8 cellular contexts compared by ENCODE assay signal in the genomic region with DNA sequence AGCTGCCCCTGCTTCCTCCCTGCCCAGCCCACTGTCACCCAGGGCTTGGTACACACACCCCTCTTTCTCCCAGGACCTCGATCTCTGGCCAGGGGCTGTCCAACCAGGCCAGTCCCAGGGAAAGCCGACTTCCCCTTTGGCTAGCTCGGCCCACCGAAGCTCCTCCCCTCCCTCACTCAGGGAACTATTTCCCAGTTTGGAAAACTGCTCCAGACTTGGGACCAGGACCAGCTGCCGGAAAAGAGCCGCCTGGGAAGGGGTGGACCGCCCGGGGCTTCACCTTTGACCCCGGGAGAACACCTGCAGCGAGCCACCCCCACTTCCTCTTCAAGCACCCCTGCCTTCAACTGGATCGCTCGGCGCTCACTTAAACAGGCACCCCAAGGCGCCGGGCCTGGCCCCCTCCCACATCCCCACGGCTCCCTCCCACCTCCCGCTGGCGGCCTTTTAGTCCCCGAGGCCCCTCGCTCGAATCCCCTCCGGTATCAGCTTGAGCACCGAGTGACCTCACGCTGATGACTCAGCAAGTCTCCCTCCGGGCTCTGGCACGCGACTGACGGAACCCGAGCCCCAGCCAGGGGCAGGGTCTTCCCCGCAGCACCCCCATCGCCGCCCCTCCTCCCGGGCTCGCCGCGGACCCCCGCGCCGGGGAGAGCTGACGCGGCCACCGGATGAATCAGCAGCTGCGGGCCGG. TPM values are rescaled to one million over a fixed set of nuclear protein-coding genes. Genes with fewer than 3 reads are reported as not detected.
DNase-seq lines count a peak whose midpoint lies in the region; ATAC-seq and TF ChIP-seq lines count a peak whose summit lies in the region.

No MANE protein-coding gene starts in this region.

- no peaks in the 10 kb centered on the region for H3K27me3 ChIP-seq in RWPE2 (ENCODE audit: insufficient read depth, poor library complexity, severe bottlenecking)
- peaks cover 17% of the 10 kb centered on the region for H3K27me3 ChIP-seq in neural progenitor cell
- no peaks in the 10 kb centered on the region for H3K27me3 ChIP-seq in thoracic aorta (replicated peaks; ENCODE audit: insufficient read depth)

- H3K4me3 Mint-ChIP-seq in neural progenitor cell, result peak overlapping the region; percentile 90

- peaks cover 59% of the 10 kb centered on the region for H4K20me1 ChIP-seq in neural progenitor cell (ENCODE audit: low read depth)

- peaks cover 55% of the 10 kb centered on the region for H3K79me2 ChIP-seq in neural progenitor cell (ENCODE audit: low read depth)

- H3K9ac ChIP-seq in neural progenitor cell, result peak overlapping the region; percentile 22

- H3K9me3 ChIP-seq in RWPE2 (ENCODE audit: severe bottlenecking) (no peaks in the 10 kb centered on the region), neural progenitor cell (ENCODE audit: low read depth) (no peaks in the 10 kb centered on the region), thoracic aorta (no peaks in the 10 kb centered on the region)

- no peak overlapping the region for H3K27ac Mint-ChIP-seq in neural progenitor cell

- H3K4me2 ChIP-seq in neural progenitor cell, result peak overlapping the region; percentile 99

- H3K36me3 Mint-ChIP-seq in neural progenitor cell, result peaks cover 2% of the 10 kb centered on the region

- H3K36me3 ChIP-seq in RWPE2 (ENCODE audit: low read depth) (peaks cover 14% of the 10 kb centered on the region), neural progenitor cell (no peaks in the 10 kb centered on the region), thoracic aorta (peaks cover 10% of the 10 kb centered on the region)

- ATAC-seq in HG03159 (IDR thresholded peaks at IDR 0.05; ENCODE audit: unreplicated experiment), result peak; percentile 12
- peak; percentile 36 for ATAC-seq in RWPE2 (ENCODE audit: low read depth)
- peak; percentile 33 for ATAC-seq in thoracic aorta (ENCODE audit: insufficient number of reproducible peaks, low FRiP score, low read depth)

- H2AFZ ChIP-seq in neural progenitor cell (replicated peaks), result no peak overlapping the region

- no peaks in the 10 kb centered on the region for H3K27me3 Mint-ChIP-seq in neural progenitor cell (ENCODE audit: insufficient read depth, low read depth)

- H3K4me1 ChIP-seq in RWPE2 (ENCODE audit: insufficient read depth, poor library complexity, severe bottlenecking) (peaks cover 14% of the 10 kb centered on the region), neural progenitor cell (peaks cover 33% of the 10 kb centered on the region), thoracic aorta (ENCODE audit: control insufficient read depth in 1 of 2, low read depth in 2 of 2) (peaks cover 38 to 55% of the 10 kb centered on the region in 2 donors)

- peak overlapping the region; percentile 62 for H3K4me3 ChIP-seq in RWPE2 (ENCODE audit: severe bottlenecking)
- peak overlapping the region; percentile 62 to 86 for H3K4me3 ChIP-seq in foreskin fibroblast (ENCODE audit: low read depth in 1 of 2, low read length in 2 of 2)
- peak overlapping the region; percentile 87 for H3K4me3 ChIP-seq in neural progenitor cell
- H3K4me3 ChIP-seq in thoracic aorta, result peak overlapping the region; percentile 82

- peaks cover 21% of the 10 kb centered on the region for H3K4me1 Mint-ChIP-seq in neural progenitor cell

- DNase-seq in NCI-H2029 (lab: John Stamatoyannopoulos, UW) (peak; percentile 46), NCI-H2029 treated with DMSO at 0.1 percent for 48 hours (lab: John Stamatoyannopoulos, UW) (no peak), RWPE2 (ENCODE audit: low spot score) (no peak), foreskin fibroblast (peak; percentile 69 to 87), neural progenitor cell (ENCODE audit: low spot score) (peak; percentile 85), thoracic aorta (ENCODE audit: low spot score) (no peak)
- DNase-seq in activated effector memory CD4-positive, alpha-beta T cell treated with anti-CD3 and anti-CD28 coated beads, Interleukin-2, amount 50 U/mL, for 16 hours, result peak; percentile 90

- H3F3A ChIP-seq in neural progenitor cell (ENCODE audit: low read depth), result peaks cover 39% of the 10 kb centered on the region

- H3K9me3 Mint-ChIP-seq in neural progenitor cell, result no peaks in the 10 kb centered on the region

- H3K27ac ChIP-seq in RWPE2 (ENCODE audit: poor library complexity, severe bottlenecking) (peak overlapping the region; percentile 90), neural progenitor cell (no peak overlapping the region), thoracic aorta (peak overlapping the region; percentile 81 to 82)

- TF ChIP-seq CTCF in RWPE2 (IDR thresholded peaks at IDR 0.05; ENCODE audit: poor library complexity, severe bottlenecking) (no peak), foreskin fibroblast (IDR thresholded peaks at IDR 0.05; ENCODE audit: low read depth, low read length) (no peak), neural progenitor cell (IDR thresholded peaks at IDR 0.05) (no peak), thoracic aorta (IDR thresholded peaks at IDR 0.05) (no peak)

RNA-seq across cellular contexts. Expression of a gene that starts 0.9 kb away (rescaled TPM):
- total RNA-seq in neural progenitor cell (ENCODE audit: low replicate concordance), result 8.1 and 12.9 TPM in 2 replicates
- total RNA-seq in thoracic aorta, result 10 to 100 TPM; 29.8 to 32.1 TPM

RNA-seq across cellular contexts. Expression of a gene that starts 8.6 kb away (rescaled TPM):
- 5.1 and 15.2 TPM in 2 replicates for total RNA-seq in neural progenitor cell (ENCODE audit: low replicate concordance)
- total RNA-seq in thoracic aorta, result 10 to 100 TPM; 15.8 to 41.3 TPM

RNA-seq across cellular contexts. Expression of a gene that starts 10.5 kb away (rescaled TPM):
- total RNA-seq in neural progenitor cell (ENCODE audit: low replicate concordance) (32.6 and 72.2 TPM in 2 replicates), thoracic aorta (10 to 100 TPM; 14.4 to 15.0 TPM)

RNA-seq across cellular contexts. Expression of a gene that starts 15.4 kb away (rescaled TPM):
- total RNA-seq in neural progenitor cell (ENCODE audit: low replicate concordance), result 6.8 and 17.0 TPM in 2 replicates
- 10 to 100 TPM; 13.6 to 81.9 TPM for total RNA-seq in thoracic aorta

RNA-seq across cellular contexts. Expression of a gene that starts 20.4 kb away (rescaled TPM):
- total RNA-seq in neural progenitor cell (ENCODE audit: low replicate concordance) (0.11 TPM in 1 of 2 replicates, not detected in the other), thoracic aorta (not detected)

Comparison
In these comparisons a context has a peak if more than half of its experiments do, and no peak if none do; other contexts are left out.
1. DNase-seq: peak in NCI-H2029 (single experiment), activated effector memory CD4-positive, alpha-beta T cell treated with anti-CD3 and anti-CD28 coated beads, Interleukin-2, amount 50 U/mL, for 16 hours (single experiment), foreskin fibroblast (2 of 2) and neural progenitor cell (single experiment); none in NCI-H2029 treated with DMSO at 0.1 percent for 48 hours (single experiment), RWPE2 (single experiment) and thoracic aorta (single experiment).
2. Peak in every context shown above with its lines, with median percentiles within 50 percentile points of each other: ATAC-seq and H3K4me3 ChIP-seq.